8 cellular contexts compared by ENCODE assay signal in the genomic region with DNA sequence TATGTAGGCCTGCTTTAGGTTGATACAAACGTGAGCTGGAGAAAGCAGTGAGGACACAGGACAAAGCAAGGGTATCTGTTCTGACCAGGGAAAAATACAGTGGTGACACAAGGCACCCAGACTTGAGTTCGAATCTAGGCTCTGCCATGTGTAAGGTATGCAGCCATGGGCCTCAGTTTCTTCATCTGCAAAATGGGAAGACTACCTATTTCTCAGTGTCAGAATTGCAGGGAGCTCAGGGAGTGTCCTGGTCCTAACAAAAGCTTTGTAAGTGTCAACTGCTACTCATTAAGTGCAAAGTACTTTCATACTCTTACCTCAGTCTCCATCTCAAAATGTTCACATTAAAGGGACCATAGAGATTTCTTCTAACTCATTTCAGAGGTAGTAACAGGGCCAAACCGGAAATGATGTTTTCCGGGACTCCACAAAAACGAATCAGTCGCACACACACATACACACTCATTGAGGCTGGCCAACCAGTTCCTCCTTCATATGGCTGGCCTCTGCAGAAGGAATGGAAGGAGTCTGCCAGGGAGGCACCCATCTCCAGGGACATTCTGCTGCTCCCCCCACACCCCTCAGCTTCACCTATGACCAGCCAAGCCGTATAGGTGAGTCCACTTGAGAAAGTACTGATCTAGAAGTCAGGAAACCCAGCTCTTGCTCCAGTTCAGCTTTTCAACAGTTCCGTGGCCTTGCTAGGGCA. TPM values are rescaled to one million over a fixed set of nuclear protein-coding genes. Genes with fewer than 3 reads are reported as not detected.
DNase-seq lines count a peak whose midpoint lies in the region; ATAC-seq and TF ChIP-seq lines count a peak whose summit lies in the region.

No MANE protein-coding gene starts in this region.

- no peaks in the 10 kb centered on the region for H3K27me3 Mint-ChIP-seq in activated T-helper 1 cell treated with anti-CD3 and anti-CD28 coated beads, Interleukin-12 subunit alpha, Interleukin-12 subunit beta, Interleukin-2, Interleukin-4 antibody, amounts not matched to agents 30 ng/mL and 10 ng/mL and 1 ng/mL, durations not matched to agents 14 hours and 24 hours and 36 hours (ENCODE audit: insufficient read depth)
- no peaks in the 10 kb centered on the region for H3K27me3 Mint-ChIP-seq in memory B cell

- H3K36me3 Mint-ChIP-seq in activated T-helper 1 cell treated with anti-CD3 and anti-CD28 coated beads, Interleukin-12 subunit alpha, Interleukin-12 subunit beta, Interleukin-2, Interleukin-4 antibody, amounts not matched to agents 30 ng/mL and 10 ng/mL and 1 ng/mL, durations not matched to agents 14 hours and 24 hours and 36 hours (ENCODE audit: low read depth), result peaks cover 8% of the 10 kb centered on the region
- no peaks in the 10 kb centered on the region for H3K36me3 Mint-ChIP-seq in memory B cell

- H3K27ac Mint-ChIP-seq in activated T-helper 1 cell treated with anti-CD3 and anti-CD28 coated beads, Interleukin-12 subunit alpha, Interleukin-12 subunit beta, Interleukin-2, Interleukin-4 antibody, amounts not matched to agents 30 ng/mL and 10 ng/mL and 1 ng/mL, durations not matched to agents 14 hours and 24 hours and 36 hours, result peak overlapping the region; percentile 85
- H3K27ac Mint-ChIP-seq in memory B cell, result peak overlapping the region; percentile 92

- no peak for TF ChIP-seq CTCF in A673 (conservative IDR thresholded peaks at IDR 0.05; ENCODE audit: low read depth, low read length)

- peaks cover 95% of the 10 kb centered on the region for H3K4me1 ChIP-seq in A673 (ENCODE audit: insufficient read depth, low read length, poor library complexity, severe bottlenecking)

- ATAC-seq in GM21723 (IDR thresholded peaks at IDR 0.05; ENCODE audit: unreplicated experiment), result peak; percentile 19
- peak; percentile 11 for ATAC-seq in memory B cell (ENCODE audit: low read depth)
- ATAC-seq in GM19397 (IDR thresholded peaks at IDR 0.05; ENCODE audit: unreplicated experiment), result no peak

- H3K27me3 ChIP-seq in A673 (replicated peaks; ENCODE audit: insufficient read depth, low read depth, low read length, poor library complexity), result no peaks in the 10 kb centered on the region

- POLR2A ChIA-PET in A673 (lab: Charles Lee; ENCODE audit: low non-redundant PET), result interaction anchor here (0.8 kb wide), 1 partner anchor 1696 kb away, joined by 3 read pairs; no protein-coding TSS in a partner anchor

- no TSS peak for BruUV-seq in A673 (replicated peaks; lab: Mats Ljungman, UMichigan)

- H3K27ac ChIP-seq in A673 (ENCODE audit: low read depth, low read length, poor library complexity, severe bottlenecking), result peak overlapping the region; percentile 91

- H3K9me3 Mint-ChIP-seq in activated T-helper 1 cell treated with anti-CD3 and anti-CD28 coated beads, Interleukin-12 subunit alpha, Interleukin-12 subunit beta, Interleukin-2, Interleukin-4 antibody, amounts not matched to agents 30 ng/mL and 10 ng/mL and 1 ng/mL, durations not matched to agents 14 hours and 24 hours and 36 hours, result no peaks in the 10 kb centered on the region
- H3K9me3 Mint-ChIP-seq in memory B cell, result no peaks in the 10 kb centered on the region

- H3K36me3 ChIP-seq in A673 (ENCODE audit: insufficient read depth, low read length, poor library complexity, severe bottlenecking), result no peaks in the 10 kb centered on the region

- intact Hi-C loops in A673 (cut with micrococcal nuclease; ENCODE audit: unreplicated experiment), result no loop called here
- intact Hi-C loops in activated T-helper 1 cell treated with anti-CD3 and anti-CD28 coated beads, Interleukin-12 subunit alpha, Interleukin-12 subunit beta, Interleukin-2, Interleukin-4 antibody, amounts not matched to agents 30 ng/mL and 10 ng/mL and 1 ng/mL, durations not matched to agents 14 hours and 24 hours and 36 hours (cut with micrococcal nuclease), result loop anchor here (1.0 to 2.0 kb wide), 2 partner anchors 9 to 60 kb away; no protein-coding TSS in a partner anchor

- H3K4me3 ChIP-seq in A673 (ENCODE audit: low read depth, low read length, poor library complexity, severe bottlenecking), result peak overlapping the region; percentile 32

- peak overlapping the region; percentile 68 for H3K4me3 Mint-ChIP-seq in activated T-helper 1 cell treated with anti-CD3 and anti-CD28 coated beads, Interleukin-12 subunit alpha, Interleukin-12 subunit beta, Interleukin-2, Interleukin-4 antibody, amounts not matched to agents 30 ng/mL and 10 ng/mL and 1 ng/mL, durations not matched to agents 14 hours and 24 hours and 36 hours
- H3K4me3 Mint-ChIP-seq in memory B cell, result peak overlapping the region; percentile 44

- H3K9me3 ChIP-seq in A673 (ENCODE audit: low read depth, low read length, poor library complexity, severe bottlenecking), result no peaks in the 10 kb centered on the region

- H3K4me1 Mint-ChIP-seq in activated T-helper 1 cell treated with anti-CD3 and anti-CD28 coated beads, Interleukin-12 subunit alpha, Interleukin-12 subunit beta, Interleukin-2, Interleukin-4 antibody, amounts not matched to agents 30 ng/mL and 10 ng/mL and 1 ng/mL, durations not matched to agents 14 hours and 24 hours and 36 hours (ENCODE audit: low read depth), result peaks cover 92% of the 10 kb centered on the region
- H3K4me1 Mint-ChIP-seq in memory B cell, result peaks cover 76% of the 10 kb centered on the region

- CTCF ChIA-PET in A673 (lab: Charles Lee), result interaction anchor here (0.6 kb wide), 1 partner anchor 8 kb away, joined by 4 read pairs; a partner anchor contains a TSS

- DNase-seq in A673 (ENCODE audit: low spot score) (peak; percentile 77), memory B cell (ENCODE audit: low spot score in 2 of 2) (no peak), NCI-H345 treated with DMSO at 0.1 percent for 48 hours (lab: John Stamatoyannopoulos, UW; ENCODE audit: unreplicated experiment) (no peak), COR-L47 (lab: John Stamatoyannopoulos, UW) (no peak), NCI-H1092 treated with DMSO at 0.1 percent for 48 hours (lab: John Stamatoyannopoulos, UW) (no peak)
- peak; percentile 24 for DNase-seq in activated T-helper 1 cell treated with anti-CD3 and anti-CD28 coated beads, Interleukin-12 subunit alpha, Interleukin-12 subunit beta, Interleukin-2, Interleukin-4 antibody, amounts not matched to agents 30 ng/mL and 10 ng/mL and 1 ng/mL, durations not matched to agents 14 hours and 24 hours and 36 hours (ENCODE audit: low spot score)

RNA-seq across cellular contexts. Expression of a gene that starts 7.8 kb away (rescaled TPM):
- 115 and 132 TPM in 2 replicates for total RNA-seq in A673 (2021)
- total RNA-seq in activated T-helper 1 cell treated with anti-CD3 and anti-CD28 coated beads, Interleukin-12 subunit alpha, Interleukin-12 subunit beta, Interleukin-2, Interleukin-4 antibody, amounts not matched to agents 30 ng/mL and 10 ng/mL and 1 ng/mL, durations not matched to agents 14 hours and 24 hours and 36 hours, result 96.5 and 99.6 TPM in 2 replicates

RNA-seq across cellular contexts. Expression of a gene that starts 20.2 kb away (rescaled TPM):
- 4.4 and 5.4 TPM in 2 replicates for total RNA-seq in A673 (2021)
- total RNA-seq in activated T-helper 1 cell treated with anti-CD3 and anti-CD28 coated beads, Interleukin-12 subunit alpha, Interleukin-12 subunit beta, Interleukin-2, Interleukin-4 antibody, amounts not matched to agents 30 ng/mL and 10 ng/mL and 1 ng/mL, durations not matched to agents 14 hours and 24 hours and 36 hours, result 2.0 and 3.1 TPM in 2 replicates

RNA-seq across cellular contexts. Expression of a gene that starts 56.2 kb away (rescaled TPM):
- total RNA-seq in A673 (2021), result 52.6 and 58.5 TPM in 2 replicates
- total RNA-seq in activated T-helper 1 cell treated with anti-CD3 and anti-CD28 coated beads, Interleukin-12 subunit alpha, Interleukin-12 subunit beta, Interleukin-2, Interleukin-4 antibody, amounts not matched to agents 30 ng/mL and 10 ng/mL and 1 ng/mL, durations not matched to agents 14 hours and 24 hours and 36 hours, result 63.5 and 68.6 TPM in 2 replicates

Comparison
In these comparisons a context has a peak if more than half of its experiments do, and no peak if none do; other contexts are left out.
1. DNase-seq: peak in A673 (single experiment) and activated T-helper 1 cell treated with anti-CD3 and anti-CD28 coated beads, Interleukin-12 subunit alpha, Interleukin-12 subunit beta, Interleukin-2, Interleukin-4 antibody, amounts not matched to agents 30 ng/mL and 10 ng/mL and 1 ng/mL, durations not matched to agents 14 hours and 24 hours and 36 hours (single experiment); none in memory B cell (0 of 2), NCI-H345 treated with DMSO at 0.1 percent for 48 hours (single experiment), COR-L47 (single experiment) and NCI-H1092 treated with DMSO at 0.1 percent for 48 hours (single experiment).